ENCODE assay signal across 31 cellular contexts in the genomic region with DNA sequence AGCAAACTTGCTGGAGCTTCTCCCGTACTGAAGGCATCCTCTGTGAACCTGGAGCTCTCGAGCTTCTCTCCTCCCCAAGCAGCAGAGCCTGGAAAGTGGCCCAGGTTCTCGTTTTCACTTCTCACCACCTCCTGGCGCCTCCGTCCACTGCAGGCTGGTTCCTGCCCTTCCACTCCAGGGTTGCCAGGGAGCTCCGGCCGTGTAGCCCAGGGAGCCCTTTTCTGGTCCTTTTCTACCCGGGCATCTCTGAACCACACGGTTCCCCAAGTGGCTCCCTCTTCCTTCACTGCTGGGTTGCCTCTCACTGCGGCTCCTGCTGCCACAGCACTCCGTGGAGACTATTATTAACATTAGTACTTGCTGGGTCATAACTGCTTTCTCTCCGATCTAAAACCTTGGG.
"Had no signal": no experiment of that assay in that cellular context is flagged by ENCODE, and none has a peak within 500 bp of the region (broad histone marks: within the 10 kb centered on the region; RNA-seq: fewer than 3 reads in every experiment).

No MANE protein-coding gene starts in this region.

- H3K4me1 Mint-ChIP-seq: mesothelial cell of epicardium had no signal

- H3K4me2 ChIP-seq: hepatocyte, smooth muscle cell had no signal

- H3K36me3 Mint-ChIP-seq: mesothelial cell of epicardium, naive B cell had no signal

- H3K4me3 Mint-ChIP-seq: activated naive CD4-positive, alpha-beta T cell treated with anti-CD3 and anti-CD28 coated beads for 36 hours; mesothelial cell of epicardium; naive B cell had no signal

- H2AFZ ChIP-seq: hepatocyte had no signal

- H3K9me3 Mint-ChIP-seq: activated naive CD4-positive, alpha-beta T cell treated with anti-CD3 and anti-CD28 coated beads for 36 hours; mesothelial cell of epicardium had no signal

- H3K36me3 ChIP-seq: gastrocnemius medialis, neutrophil, suprapubic skin, tibial artery had no signal

- H3K4me1 ChIP-seq: gastrocnemius medialis, psoas muscle, suprapubic skin, tibial artery had no signal

- DNase-seq: activated CD4-positive, alpha-beta T cell treated with anti-CD3 and anti-CD28 coated beads for 48 hours; activated CD4-positive, alpha-beta T cell treated with anti-CD3 and anti-CD28 coated beads, Interleukin-2, amount 50 U/mL, for 48 hours; activated CD8-positive, alpha-beta memory T cell treated with anti-CD3 and anti-CD28 coated beads for 24 hours; activated effector memory CD4-positive, alpha-beta T cell treated with Interleukin-2 at 50 U/mL for 16 hours; activated naive CD4-positive, alpha-beta T cell treated with anti-CD3 and anti-CD28 coated beads for 36 hours; amniotic stem cell; central memory CD4-positive, alpha-beta T cell; dermis blood vessel endothelial cell; effector CD8-positive, alpha-beta T cell; erythroblast; gastrocnemius medialis; glutamatergic neuron; islet precursor cell; left cardiac atrium; mammary epithelial cell; naive B cell; psoas muscle; stimulated activated CD4-positive, alpha-beta T cell treated with anti-CD3 and anti-CD28 coated beads, Interleukin-15, amount 100 ng/mL, for 24 hours; stimulated activated CD4-positive, alpha-beta T cell treated with anti-CD3 and anti-CD28 coated beads, Interleukin-2, amount 100 ng/mL, for 24 hours; stimulated activated naive CD4-positive, alpha-beta T cell; tibial artery had no signal

- ATAC-seq: activated CD4-positive, CD25-positive, alpha-beta regulatory T cell treated with anti-CD3 and anti-CD28 coated beads, Interleukin-2, amount 50 U/mL, for 24 hours; gastrocnemius medialis; left cardiac atrium; psoas muscle had no signal

- H3K27ac ChIP-seq: gastrocnemius medialis, hepatocyte, neutrophil, psoas muscle, suprapubic skin, tibial artery, VCaP had no signal

- H3K79me2 ChIP-seq: hepatocyte had no signal

- H3K27me3 ChIP-seq: hepatocyte, neutrophil had no signal

- H3K9me3 ChIP-seq: gastrocnemius medialis, neutrophil, psoas muscle, suprapubic skin, tibial artery had no signal

- H3K4me3 ChIP-seq: gastrocnemius medialis, hepatocyte, psoas muscle, smooth muscle cell, suprapubic skin, tibial artery had no signal

- H3K27ac Mint-ChIP-seq: activated naive CD4-positive, alpha-beta T cell treated with anti-CD3 and anti-CD28 coated beads for 36 hours; mesothelial cell of epicardium; naive B cell had no signal

- FAIRE-seq: astrocyte, colon, TTC549 had no signal
